19 cellular contexts compared by ENCODE assay signal in genomic region chr11:89441606-89442005, GRCh38. TPM values are rescaled to one million over a fixed set of nuclear protein-coding genes. Genes with fewer than 3 reads are reported as not detected.
A peak's percentile ranks its signal among the peaks of the same experiment; 100 is the strongest.
DNase-seq lines count a peak whose midpoint lies in the region; ATAC-seq, FAIRE-seq and TF ChIP-seq lines count a peak whose summit lies in the region.
"Had no signal": no experiment of that assay in that cellular context is flagged by ENCODE, and none has a peak within 500 bp of the region (broad histone marks: within the 10 kb centered on the region; RNA-seq: fewer than 3 reads in every experiment).

No MANE protein-coding gene starts in this region.

- no TSS peak for BruUV-seq in endothelial cell of umbilical vein (replicated peaks; lab: Mats Ljungman, UMichigan)

- peaks cover 5% of the 10 kb centered on the region for H3K9me3 Mint-ChIP-seq in nephron progenitor cell
- H3K9me3 Mint-ChIP-seq: HFFc6 had no signal

- CTCF ChIA-PET in endothelial cell of umbilical vein (lab: Charles Lee) = no interaction called here

- WGBS in heart left ventricle, 4 donors = 65 to 77% (median 72%) methylated on average over 1 of the region's 1 CpG

- H3K36me3 ChIP-seq in endothelial cell of umbilical vein (ENCODE audit: control insufficient read depth in 2 of 2, extremely low read depth in 1 of 2, insufficient read depth in 2 of 2, low read length in 2 of 2) (peaks cover 0 to 10% of the 10 kb centered on the region in 2 experiments), heart left ventricle (peaks cover 0 to 11% (median 0%) of the 10 kb centered on the region in 9 donors), brain microvascular endothelial cell (replicated peaks) (no peaks in the 10 kb centered on the region)
- H3K36me3 ChIP-seq: HAP-1 had no signal

- no peak overlapping the region for H3K4me3 Mint-ChIP-seq in nephron progenitor cell
- H3K4me3 Mint-ChIP-seq: CD4-positive, alpha-beta memory T cell; HFFc6 had no signal

- DNase-seq in OCI-M1 (lab: John Stamatoyannopoulos, UW) (peak; percentile 44), endothelial cell of umbilical vein (ENCODE audit: low read depth, low spot score) (peak; percentile 74), nephron progenitor cell (no peak), heart left ventricle (no peak), brain microvascular endothelial cell (no peak)
- DNase-seq: C1 segment of cervical spinal cord; Calu3; CD4-positive, alpha-beta memory T cell; COR-L47; DMS53; DMS79 treated with DMSO at 0.1 percent for 48 hours; GOT3; HFFc6 had no signal

- TF ChIP-seq CTCF in endothelial cell of umbilical vein (IDR thresholded peaks at IDR 0.05; ENCODE audit: extremely low read depth in 1 of 2, insufficient read depth in 1 of 2, low read depth in 1 of 2, low read length in 2 of 2) = no peak
- TF ChIP-seq CTCF in nephron progenitor cell (IDR thresholded peaks at IDR 0.05) = no peak
- no peak for TF ChIP-seq CTCF in heart left ventricle (IDR thresholded peaks at IDR 0.05)
- no peak for TF ChIP-seq CTCF in brain microvascular endothelial cell (IDR thresholded peaks at IDR 0.05; ENCODE audit: low read depth, low read length, missing control alignments)

- no peak overlapping the region for H3K9ac ChIP-seq in endothelial cell of umbilical vein (replicated peaks; ENCODE audit: extremely low read depth, insufficient read depth, low read length)

- in situ Hi-C loops in brain microvascular endothelial cell (cut with HindIII; ENCODE audit: low pct_ligation_motif_present, low sequenced_read_pairs) = no loop called here

- H3K27me3 ChIP-seq in endothelial cell of umbilical vein (ENCODE audit: control insufficient read depth in 2 of 2, insufficient read depth in 2 of 2, low read length in 2 of 2) (no peaks in the 10 kb centered on the region), heart left ventricle (no peaks in the 10 kb centered on the region), brain microvascular endothelial cell (replicated peaks) (no peaks in the 10 kb centered on the region)

- no peaks in the 10 kb centered on the region for H3K4me1 Mint-ChIP-seq in nephron progenitor cell
- H3K4me1 Mint-ChIP-seq: CD4-positive, alpha-beta memory T cell had no signal

- H3K36me3 Mint-ChIP-seq in nephron progenitor cell (ENCODE audit: low read depth) = peaks cover 16% of the 10 kb centered on the region
- H3K36me3 Mint-ChIP-seq: CD4-positive, alpha-beta memory T cell had no signal

- peak overlapping the region; percentile 8 for H3K27ac Mint-ChIP-seq in nephron progenitor cell
- H3K27ac Mint-ChIP-seq: CD4-positive, alpha-beta memory T cell; HFFc6 had no signal

- dilution Hi-C loops in endothelial cell of umbilical vein (cut with MboI; ENCODE audit: extremely low pct_ligation_motif_present, low sequenced_read_pairs) = no loop called here

- H3K4me2 ChIP-seq in endothelial cell of umbilical vein (ENCODE audit: insufficient read depth, low read length) = no peak overlapping the region

- peaks cover 24% of the 10 kb centered on the region for H3K79me2 ChIP-seq in endothelial cell of umbilical vein (ENCODE audit: control insufficient read depth, insufficient read depth, low read length)

- H3K27ac ChIP-seq in endothelial cell of umbilical vein (ENCODE audit: insufficient read depth, low read depth, low read length) (no peak overlapping the region), heart left ventricle (no peak overlapping the region), brain microvascular endothelial cell (no peak overlapping the region)

- H3K4me3 ChIP-seq in endothelial cell of umbilical vein (replicated peaks in 1 of 3; ENCODE audit: insufficient read depth in 1 of 3, low read depth in 1 of 3, low read length in 3 of 3) (no peak overlapping the region), heart left ventricle (no peak overlapping the region), brain microvascular endothelial cell (ENCODE audit: low read depth, low read length) (no peak overlapping the region)
- H3K4me3 ChIP-seq: HAP-1 had no signal

- TF ChIP-seq POLR2A in endothelial cell of umbilical vein (IDR thresholded peaks at IDR 0.05; ENCODE audit: low read depth, low read length) = no peak
- TF ChIP-seq POLR2A in heart left ventricle (IDR thresholded peaks at IDR 0.05) = no peak

- no peak for ATAC-seq in heart left ventricle
- no peak for ATAC-seq in HG03439 (IDR thresholded peaks at IDR 0.05; ENCODE audit: unreplicated experiment)

- H3K9me3 ChIP-seq in endothelial cell of umbilical vein (replicated peaks; ENCODE audit: control insufficient read depth, insufficient read depth, low read length) (no peaks in the 10 kb centered on the region), heart left ventricle (peaks cover 0 to 6% (median 0%) of the 10 kb centered on the region in 12 donors)
- H3K9me3 ChIP-seq: HAP-1 had no signal

- no peak overlapping the region for H2AFZ ChIP-seq in endothelial cell of umbilical vein (ENCODE audit: low read depth, low read length)

- H4K20me1 ChIP-seq in endothelial cell of umbilical vein (replicated peaks; ENCODE audit: control insufficient read depth, extremely low read depth, insufficient read depth, low read length) = no peaks in the 10 kb centered on the region

- no peaks in the 10 kb centered on the region for H3K9me1 ChIP-seq in endothelial cell of umbilical vein (replicated peaks; ENCODE audit: control insufficient read depth, extremely low read depth, insufficient read depth, low read length)

- no peaks in the 10 kb centered on the region for H3K27me3 Mint-ChIP-seq in nephron progenitor cell (ENCODE audit: low read depth, poor library complexity)

- peaks cover 8% of the 10 kb centered on the region for H3K4me1 ChIP-seq in endothelial cell of umbilical vein (ENCODE audit: control insufficient read depth, extremely low read depth, insufficient read depth, low read length)
- H3K4me1 ChIP-seq in heart left ventricle = no peaks in the 10 kb centered on the region
- H3K4me1 ChIP-seq: HAP-1 had no signal

- intact Hi-C loops in endothelial cell of umbilical vein (cut with micrococcal nuclease) (no loop called here), heart left ventricle (cut with DNase I) (no loop called here)

- POLR2A ChIA-PET in endothelial cell of umbilical vein (lab: Charles Lee) = no interaction called here

- no peak for FAIRE-seq in endothelial cell of umbilical vein (lab: Jason Lieb, UNC)
- FAIRE-seq: G401.6, GM12892, H54 had no signal

TF ChIP-seq in endothelial cell of umbilical vein, 7 proteins besides CTCF, POLR2A, EP300 and RAD21:
- TF ChIP-seq MAX (IDR thresholded peaks at IDR 0.05; ENCODE audit: insufficient read depth, insufficient read length) = no peak
- no peak for TF ChIP-seq JUN (IDR thresholded peaks at IDR 0.05; ENCODE audit: borderline replicate concordance, insufficient read depth, insufficient read length, low read depth)
- TF ChIP-seq POLR2AphosphoS5 (IDR thresholded peaks at IDR 0.05; ENCODE audit: insufficient read depth, low read depth, low read length) = no peak
- TF ChIP-seq EZH2 (IDR thresholded peaks at IDR 0.05; ENCODE audit: borderline replicate concordance, low read depth, low read length, severe bottlenecking) = no peak
- no peak for TF ChIP-seq MYC (IDR thresholded peaks at IDR 0.05; ENCODE audit: low read depth, low read length)

RNA-seq across cellular contexts. Expression of gene NOX4, which starts 49.6 kb away (rescaled TPM):
- total RNA-seq in endothelial cell of umbilical vein (34.0 and 47.7 TPM in 2 replicates), heart left ventricle (1 to 10 TPM; 2.1 to 8.6 (median 2.8) TPM)
- polyA plus RNA-seq in endothelial cell of umbilical vein (20.5 and 21.2 TPM in 2 replicates), heart left ventricle (1 to 10 TPM; 2.1 to 2.3 TPM)
- 16.6 and 17.5 TPM in 2 replicates for polyA plus RNA-seq in endothelial cell of umbilical vein (2011; cell fraction: cytosol; rRNA removed)
- 32.8 and 35.9 TPM in 2 replicates for polyA plus RNA-seq in endothelial cell of umbilical vein (2011; cell fraction: nucleus; rRNA removed)
- 33.0 and 40.9 TPM in 2 replicates for polyA plus RNA-seq in endothelial cell of umbilical vein (2012)
- 54.0 and 56.8 TPM in 2 replicates for polyA minus RNA-seq in endothelial cell of umbilical vein
- not detected for polyA minus RNA-seq in endothelial cell of umbilical vein (2011; cell fraction: cytosol; rRNA and poly(A)+ RNA removed)
- 114 and 123 TPM in 2 replicates for polyA minus RNA-seq in endothelial cell of umbilical vein (2011; cell fraction: nucleus; rRNA and poly(A)+ RNA removed)
- total RNA-seq: A172; Calu3; CD4-positive, alpha-beta memory T cell had no signal
- polyA plus RNA-seq: CD4-positive, alpha-beta memory T cell had no signal

Comparison
In these comparisons a context has a peak if more than half of its experiments do, and no peak if none do; other contexts are left out.
1. DNase-seq: peak in OCI-M1 (single experiment) and endothelial cell of umbilical vein (single experiment); none in nephron progenitor cell (single experiment), heart left ventricle (0 of 5) and brain microvascular endothelial cell (single experiment).